ENCODE assay signal across 5 cellular contexts in genomic region chr16:30996324-30996999, GRCh38. TPM values are rescaled to one million over a fixed set of nuclear protein-coding genes. Genes with fewer than 3 reads are reported as not detected.
DNase-seq lines count a peak whose midpoint lies in the region; TF ChIP-seq lines count a peak whose summit lies in the region.

No MANE protein-coding gene starts in this region.

- H3K4me2 ChIP-seq in smooth muscle cell, result peak overlapping the region; percentile 89

- H3K9ac ChIP-seq in smooth muscle cell (ENCODE audit: low read depth), result peak overlapping the region; percentile 7

- H3K4me3 ChIP-seq in epithelial cell of proximal tubule (ENCODE audit: low read depth, low read length), result peak overlapping the region; percentile 72
- H3K4me3 ChIP-seq in smooth muscle cell, result peak overlapping the region; percentile 58

- H3K79me2 ChIP-seq in smooth muscle cell (ENCODE audit: low read depth), result no peaks in the 10 kb centered on the region

- 30% methylated on average over 20 of the region's 25 CpGs for WGBS in smooth muscle cell (ENCODE audit: low lambda C conversion rate)

- DNase-seq in LoVo (ENCODE audit: low spot score) (peak; percentile 46), epithelial cell of proximal tubule (ENCODE audit: low read depth) (no peak), smooth muscle cell (lab: John Stamatoyannopoulos, UW; ENCODE audit: unreplicated experiment) (no peak), iPS-NIHi11 (ENCODE audit: low spot score) (no peak), DMS79 treated with DMSO at 0.1 percent for 48 hours (lab: John Stamatoyannopoulos, UW) (no peak)

- no peaks in the 10 kb centered on the region for H4K20me1 ChIP-seq in smooth muscle cell (ENCODE audit: low read depth)

- no peaks in the 10 kb centered on the region for H3K4me1 ChIP-seq in smooth muscle cell (ENCODE audit: low read depth)

- H3K36me3 ChIP-seq in smooth muscle cell (ENCODE audit: low read depth), result no peaks in the 10 kb centered on the region

- peak overlapping the region; percentile 8 for H3K27ac ChIP-seq in smooth muscle cell (ENCODE audit: low read depth)

- no peak overlapping the region for H2AFZ ChIP-seq in smooth muscle cell (ENCODE audit: low read depth)

- H3F3A ChIP-seq in smooth muscle cell (ENCODE audit: low read depth), result peaks cover 11% of the 10 kb centered on the region

- no peaks in the 10 kb centered on the region for H3K27me3 ChIP-seq in smooth muscle cell (ENCODE audit: low read depth)

- no peaks in the 10 kb centered on the region for H3K9me3 ChIP-seq in smooth muscle cell (replicated peaks; ENCODE audit: low read depth)

- TF ChIP-seq CTCF in epithelial cell of proximal tubule (conservative IDR thresholded peaks at IDR 0.05; ENCODE audit: low read depth, low read length) (no peak), smooth muscle cell (IDR thresholded peaks at IDR 0.05; ENCODE audit: borderline replicate concordance, insufficient read depth, poor library complexity, severe bottlenecking) (no peak)

RNA-seq across cellular contexts. Expression of gene HSD3B7, which starts 11.5 kb away (rescaled TPM):
- 22.9 and 24.2 TPM in 2 replicates for total RNA-seq in epithelial cell of proximal tubule
- 5.5 and 10.8 TPM in 2 replicates for total RNA-seq in smooth muscle cell
- polyA plus RNA-seq in smooth muscle cell, result 15.1 and 15.5 TPM in 2 replicates

RNA-seq across cellular contexts. Expression of gene STX1B, which starts 14.0 kb away (rescaled TPM):
- total RNA-seq in epithelial cell of proximal tubule (0.40 and 0.58 TPM in 2 replicates), smooth muscle cell (0.72 and 1.4 TPM in 2 replicates)
- polyA plus RNA-seq in smooth muscle cell, result 1.0 and 2.1 TPM in 2 replicates

RNA-seq across cellular contexts. Expression of gene STX4, which starts 36.9 kb away (rescaled TPM):
- total RNA-seq in epithelial cell of proximal tubule (19.5 and 26.1 TPM in 2 replicates), smooth muscle cell (14.4 and 23.1 TPM in 2 replicates)
- 50.6 and 60.2 TPM in 2 replicates for polyA plus RNA-seq in smooth muscle cell

RNA-seq across cellular contexts. Expression of gene SETD1A, which starts 38.9 kb away (rescaled TPM):
- total RNA-seq in epithelial cell of proximal tubule (4.7 and 5.5 TPM in 2 replicates), smooth muscle cell (1.9 and 2.9 TPM in 2 replicates)
- 1.2 and 3.3 TPM in 2 replicates for polyA plus RNA-seq in smooth muscle cell

RNA-seq across cellular contexts. Expression of gene ORAI3, which starts 47.6 kb away (rescaled TPM):
- total RNA-seq in epithelial cell of proximal tubule (10.4 and 37.6 TPM in 2 replicates), smooth muscle cell (33.7 and 34.9 TPM in 2 replicates)
- 39.4 and 44.0 TPM in 2 replicates for polyA plus RNA-seq in smooth muscle cell
